Comparison of ENCODE assay signal across 8 cellular contexts in the genomic region with DNA sequence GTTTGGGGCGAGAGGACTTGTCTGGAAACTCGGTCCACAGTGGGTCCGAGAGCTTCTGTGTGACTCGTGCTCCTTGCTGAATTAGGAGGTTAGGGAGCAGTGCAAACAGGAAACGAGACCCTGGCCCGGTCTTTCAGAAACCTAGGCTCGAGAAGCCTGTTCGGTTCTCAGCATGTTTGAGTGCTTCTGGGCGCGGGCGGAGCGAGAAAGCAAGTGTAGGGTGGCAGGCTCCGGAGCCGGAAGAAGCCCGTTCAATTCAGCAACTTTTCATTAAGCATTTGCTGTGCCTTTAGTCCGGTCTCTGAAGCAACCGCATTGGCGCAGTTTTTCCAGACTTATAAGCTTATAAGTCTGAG. TPM values are rescaled to one million over a fixed set of nuclear protein-coding genes. Genes with fewer than 3 reads are reported as not detected.
DNase-seq lines count a peak whose midpoint lies in the region; ATAC-seq and TF ChIP-seq lines count a peak whose summit lies in the region.

No MANE protein-coding gene starts in this region.

- peak; percentile 24 to 49 (median 35) for DNase-seq in CD4-positive, alpha-beta T cell
- DNase-seq in H9, result no peak
- DNase-seq in OCI-LY7 (ENCODE audit: low spot score), result peak; percentile 67
- DNase-seq in activated naive CD4-positive, alpha-beta T cell treated with anti-CD3 and anti-CD28 coated beads, Interleukin-2, amount 10 ng/mL, durations not matched to agents 7 days and 5 days, result peak; percentile 66
- peak; percentile 46 for DNase-seq in left ventricle myocardium superior
- DNase-seq in smooth muscle cell (lab: John Stamatoyannopoulos, UW; ENCODE audit: unreplicated experiment), result no peak
- DNase-seq in cortex of kidney (lab: John Stamatoyannopoulos, UW), result no peak
- DNase-seq in middle frontal gyrus (ENCODE audit: extremely low spot score, low spot score), result no peak

- peaks cover 10% of the 10 kb centered on the region for H3K79me1 ChIP-seq in H9 (ENCODE audit: insufficient read depth, low read depth, low read length, poor library complexity, severe bottlenecking)

- peaks cover 23% of the 10 kb centered on the region for H3K36me3 Mint-ChIP-seq in CD4-positive, alpha-beta T cell (ENCODE audit: low read depth)
- peaks cover 6 to 12% (median 11%) of the 10 kb centered on the region in 3 experiments; a peak in 6 of 7 replicates for H3K36me3 Mint-ChIP-seq in H9 (ENCODE audit: insufficient read depth in 1 of 3, low read depth in 3 of 3)
- H3K36me3 Mint-ChIP-seq in activated naive CD4-positive, alpha-beta T cell treated with anti-CD3 and anti-CD28 coated beads, Interleukin-2, amount 10 ng/mL, durations not matched to agents 7 days and 5 days, result peaks cover 26% of the 10 kb centered on the region

- peak overlapping the region; percentile 81 for H3K27ac Mint-ChIP-seq in CD4-positive, alpha-beta T cell
- peak overlapping the region; percentile 74 to 96 (median 91); a peak in 5 of 7 replicates for H3K27ac Mint-ChIP-seq in H9
- peak overlapping the region; percentile 91 for H3K27ac Mint-ChIP-seq in activated naive CD4-positive, alpha-beta T cell treated with anti-CD3 and anti-CD28 coated beads, Interleukin-2, amount 10 ng/mL, durations not matched to agents 7 days and 5 days

- no peak overlapping the region for H4K5ac ChIP-seq in H9 (ENCODE audit: insufficient read length, low read depth, low read length)

- H4K91ac ChIP-seq in H9 (ENCODE audit: insufficient read length, low read depth, low read length), result no peak overlapping the region

- H2AFZ ChIP-seq in H9 (ENCODE audit: low read length), result no peak overlapping the region
- H2AFZ ChIP-seq in OCI-LY7 (ENCODE audit: low read length), result peak overlapping the region; percentile 46; the same call in 1 of the 2 replicates
- H2AFZ ChIP-seq in smooth muscle cell (ENCODE audit: low read depth), result peak overlapping the region; percentile 44

- no peaks in the 10 kb centered on the region for H3K27me3 ChIP-seq in CD4-positive, alpha-beta T cell (ENCODE audit: control insufficient read depth, insufficient read depth, low read length)
- no peaks in the 10 kb centered on the region for H3K27me3 ChIP-seq in H9 (ENCODE audit: insufficient read depth, low read length)
- no peaks in the 10 kb centered on the region for H3K27me3 ChIP-seq in smooth muscle cell (ENCODE audit: low read depth)

- CTCF ChIA-PET in CD4-positive, alpha-beta T cell (lab: Charles Lee), result interaction anchor here (0.8 to 3.4 kb wide), 11 partner anchors 10 to 138 kb away, joined by 3 to 20 read pairs (median 4); no protein-coding TSS in a partner anchor
- CTCF ChIA-PET in OCI-LY7 (lab: Charles Lee; ENCODE audit: unreplicated experiment), result interaction anchor here (0.6 to 1.0 kb wide), 3 partner anchors 111 to 574 kb away, joined by 3 to 4 read pairs (median 3); no protein-coding TSS in a partner anchor
- CTCF ChIA-PET in activated naive CD4-positive, alpha-beta T cell treated with anti-CD3 and anti-CD28 coated beads, Interleukin-2, amount 10 ng/mL, durations not matched to agents 7 days and 5 days (lab: Charles Lee), result interaction anchor here (0.8 to 3.1 kb wide), 12 partner anchors 9 to 538 kb away, joined by 3 to 18 read pairs (median 4); no protein-coding TSS in a partner anchor

- no peak overlapping the region for H2AK5ac ChIP-seq in H9 (ENCODE audit: insufficient read length, low read length)

- no peak overlapping the region for H2BK5ac ChIP-seq in H9 (ENCODE audit: insufficient read length, low read length)

- peak overlapping the region; percentile 92 for H3K27ac ChIP-seq in CD4-positive, alpha-beta T cell (ENCODE audit: low read depth, low read length)
- H3K27ac ChIP-seq in H9 (ENCODE audit: insufficient read length, low read depth, low read length) (no peak overlapping the region), OCI-LY7 (ENCODE audit: low read depth, low read length, poor library complexity, severe bottlenecking) (peak overlapping the region; percentile 73), smooth muscle cell (ENCODE audit: low read depth) (peak overlapping the region; percentile 93)

- H3K4me1 ChIP-seq in H9 (ENCODE audit: insufficient read depth, low read length) (peaks cover 6% of the 10 kb centered on the region; the same call in 1 of the 2 replicates), OCI-LY7 (ENCODE audit: insufficient read depth, low read length, poor library complexity, severe bottlenecking) (peaks cover 40% of the 10 kb centered on the region), smooth muscle cell (ENCODE audit: low read depth) (peaks cover 25% of the 10 kb centered on the region)

- no peaks in the 10 kb centered on the region for H3K9me2 ChIP-seq in OCI-LY7 (ENCODE audit: insufficient read depth, low read length)

- H3K9me3 ChIP-seq in CD4-positive, alpha-beta T cell (ENCODE audit: control insufficient read depth, low read length), result no peaks in the 10 kb centered on the region
- no peaks in the 10 kb centered on the region for H3K9me3 ChIP-seq in H9 (ENCODE audit: control insufficient read depth, low read depth, low read length)
- no peaks in the 10 kb centered on the region for H3K9me3 ChIP-seq in OCI-LY7 (ENCODE audit: low read length)
- no peaks in the 10 kb centered on the region for H3K9me3 ChIP-seq in smooth muscle cell (replicated peaks; ENCODE audit: low read depth)

- H3K18ac ChIP-seq in H9 (ENCODE audit: insufficient read length, low read depth, low read length), result peak overlapping the region; percentile 63

- peak; percentile 9 for ATAC-seq in CD4-positive, alpha-beta T cell (ENCODE audit: poor library complexity)
- ATAC-seq in left ventricle myocardium superior, result peak; percentile 10

- peaks cover 34% of the 10 kb centered on the region for H3K36me3 ChIP-seq in OCI-LY7 (ENCODE audit: insufficient read depth, low read length)
- no peaks in the 10 kb centered on the region for H3K36me3 ChIP-seq in smooth muscle cell (ENCODE audit: low read depth)

- no peak overlapping the region for H2BK120ac ChIP-seq in H9 (ENCODE audit: low read depth, low read length, poor library complexity, severe bottlenecking)

- no peak overlapping the region for H4K8ac ChIP-seq in H9 (replicated peaks; ENCODE audit: insufficient read length, low read depth, low read length)

- POLR2A ChIA-PET in CD4-positive, alpha-beta T cell (lab: Charles Lee), result interaction anchor here (0.9 to 3.0 kb wide), 20 partner anchors 8 to 1401 kb away, joined by 3 to 17 read pairs (median 4); a partner anchor contains a TSS
- POLR2A ChIA-PET in OCI-LY7 (lab: Charles Lee), result interaction anchor here (0.6 to 3.9 kb wide), 12 partner anchors 10 to 443 kb away, joined by 3 to 18 read pairs (median 4); a partner anchor contains a TSS

- no peak overlapping the region for H2BK20ac ChIP-seq in H9 (ENCODE audit: low read depth, low read length, poor library complexity, severe bottlenecking)

- H3K4me2 ChIP-seq in H9 (ENCODE audit: insufficient read depth, insufficient read length, low read length) (peak overlapping the region; percentile 95), OCI-LY7 (ENCODE audit: low read length) (peak overlapping the region; percentile 97), smooth muscle cell (peak overlapping the region; percentile 100)

- intact Hi-C loops in CD4-positive, alpha-beta T cell (cut with DNase I, micrococcal nuclease), result loop anchor here (2.0 to 5.0 kb wide), 5 partner anchors 66 to 381 kb away; a partner anchor contains a TSS
- intact Hi-C loops in OCI-LY7 (cut with micrococcal nuclease; ENCODE audit: unreplicated experiment), result loop anchor here (2.0 to 5.0 kb wide), 2 partner anchors 38 to 51 kb away; no protein-coding TSS in a partner anchor
- intact Hi-C loops in left ventricle myocardium superior (cut with micrococcal nuclease), result no loop called here

- H3K9me3 Mint-ChIP-seq in CD4-positive, alpha-beta T cell, result no peaks in the 10 kb centered on the region
- no peaks in the 10 kb centered on the region for H3K9me3 Mint-ChIP-seq in H9
- no peaks in the 10 kb centered on the region for H3K9me3 Mint-ChIP-seq in activated naive CD4-positive, alpha-beta T cell treated with anti-CD3 and anti-CD28 coated beads, Interleukin-2, amount 10 ng/mL, durations not matched to agents 7 days and 5 days

- peak overlapping the region; percentile 92 for H3K4me3 ChIP-seq in OCI-LY7 (ENCODE audit: low read depth, low read length, poor library complexity, severe bottlenecking)
- peak overlapping the region; percentile 98 for H3K4me3 ChIP-seq in smooth muscle cell

- no peak for TF ChIP-seq CTCF in CD4-positive, alpha-beta T cell (IDR thresholded peaks at IDR 0.05)
- no peak for TF ChIP-seq CTCF in H9 (conservative IDR thresholded peaks at IDR 0.05)
- no peak for TF ChIP-seq CTCF in OCI-LY7 (conservative IDR thresholded peaks at IDR 0.05; ENCODE audit: low read length)
- no peak for TF ChIP-seq CTCF in smooth muscle cell (IDR thresholded peaks at IDR 0.05; ENCODE audit: borderline replicate concordance, insufficient read depth, poor library complexity, severe bottlenecking)

- H3K23me2 ChIP-seq in H9 (ENCODE audit: insufficient read length, low read depth, low read length, poor library complexity, severe bottlenecking), result peaks cover 10% of the 10 kb centered on the region

- H3T11ph ChIP-seq in H9 (ENCODE audit: low read length), result no peak overlapping the region

- H3K56ac ChIP-seq in H9 (ENCODE audit: insufficient read length, low read depth, low read length), result no peak overlapping the region

- H3K9ac ChIP-seq in H9 (ENCODE audit: extremely low read depth, insufficient read length, low read length), result peak overlapping the region; percentile 91
- H3K9ac ChIP-seq in smooth muscle cell (ENCODE audit: low read depth), result peak overlapping the region; percentile 97

- H3K4me3 Mint-ChIP-seq in CD4-positive, alpha-beta T cell, result peak overlapping the region; percentile 93
- H3K4me3 Mint-ChIP-seq in H9, result peak overlapping the region; percentile 94 to 96
- peak overlapping the region; percentile 92 for H3K4me3 Mint-ChIP-seq in activated naive CD4-positive, alpha-beta T cell treated with anti-CD3 and anti-CD28 coated beads, Interleukin-2, amount 10 ng/mL, durations not matched to agents 7 days and 5 days

- H3K4ac ChIP-seq in H9 (ENCODE audit: low read depth, low read length), result no peak overlapping the region

- H3K27me3 Mint-ChIP-seq in CD4-positive, alpha-beta T cell, result no peaks in the 10 kb centered on the region
- peaks cover 10% of the 10 kb centered on the region for H3K27me3 Mint-ChIP-seq in H9 (ENCODE audit: low read depth)
- peaks cover 15% of the 10 kb centered on the region for H3K27me3 Mint-ChIP-seq in activated naive CD4-positive, alpha-beta T cell treated with anti-CD3 and anti-CD28 coated beads, Interleukin-2, amount 10 ng/mL, durations not matched to agents 7 days and 5 days

- H3F3A ChIP-seq in smooth muscle cell (ENCODE audit: low read depth), result peaks cover 4% of the 10 kb centered on the region

- H3K14ac ChIP-seq in H9 (ENCODE audit: insufficient read depth, low read length), result peak overlapping the region; percentile 74

- H2BK15ac ChIP-seq in H9 (ENCODE audit: low read depth, low read length), result no peak overlapping the region

- H4K20me1 ChIP-seq in H9 (ENCODE audit: control insufficient read depth, insufficient read depth, insufficient read length) (no peaks in the 10 kb centered on the region), OCI-LY7 (ENCODE audit: insufficient read depth, low read length) (peaks cover 32% of the 10 kb centered on the region), smooth muscle cell (ENCODE audit: low read depth) (peaks cover 55% of the 10 kb centered on the region)

- H3K4me1 Mint-ChIP-seq in CD4-positive, alpha-beta T cell (ENCODE audit: low read depth), result peaks cover 48% of the 10 kb centered on the region
- H3K4me1 Mint-ChIP-seq in H9, result peaks cover 23 to 26% of the 10 kb centered on the region in 2 experiments
- H3K4me1 Mint-ChIP-seq in activated naive CD4-positive, alpha-beta T cell treated with anti-CD3 and anti-CD28 coated beads, Interleukin-2, amount 10 ng/mL, durations not matched to agents 7 days and 5 days, result peaks cover 48% of the 10 kb centered on the region

- peaks cover 37% of the 10 kb centered on the region for H3K79me2 ChIP-seq in H9 (ENCODE audit: insufficient read depth, low read length)
- peaks cover 51% of the 10 kb centered on the region for H3K79me2 ChIP-seq in OCI-LY7 (ENCODE audit: insufficient read depth, low read depth, low read length)
- H3K79me2 ChIP-seq in smooth muscle cell (ENCODE audit: low read depth), result peaks cover 55% of the 10 kb centered on the region

- no TSS peak for BruUV-seq in OCI-LY7 (replicated peaks; lab: Mats Ljungman, UMichigan)

- no CpG with 5 or more reads among the region's 18 CpGs for WGBS in H9 (ENCODE audit: extremely low coverage, insufficient read length, low lambda C conversion rate)
- under 1% methylated on average over 18 of the region's 18 CpGs for WGBS in smooth muscle cell (ENCODE audit: low lambda C conversion rate)

- no peak overlapping the region for H2BK12ac ChIP-seq in H9 (ENCODE audit: insufficient read length, low read depth, low read length)

- no peak overlapping the region for H3K23ac ChIP-seq in H9 (ENCODE audit: insufficient read length, low read depth, low read length)

RNA-seq across cellular contexts. Expression of a gene that starts 0.5 kb away (rescaled TPM):
- total RNA-seq in CD4-positive, alpha-beta T cell, result 10 to 100 TPM; 32.0 to 32.8 TPM
- total RNA-seq in H9 (2021) (195 and 212 TPM in 2 replicates), OCI-LY7 (2022) (161 and 171 TPM in 2 replicates), left ventricle myocardium superior (60.7 TPM), smooth muscle cell (226 and 246 TPM in 2 replicates)
- total RNA-seq in OCI-LY7 (2014; rRNA removed; shearing (Covaris generic)), result 150 and 176 TPM in 2 replicates
- polyA plus RNA-seq in smooth muscle cell, result 206 and 239 TPM in 2 replicates

RNA-seq across cellular contexts. Expression of a gene that starts 22.1 kb away (rescaled TPM):
- under 1 TPM; 0.22 to 0.36 TPM for total RNA-seq in CD4-positive, alpha-beta T cell
- total RNA-seq in H9 (2021), result 0.11 TPM in 1 of 2 replicates, not detected in the other
- not detected in 2 replicates for total RNA-seq in OCI-LY7 (2014; rRNA removed; shearing (Covaris generic))
- total RNA-seq in OCI-LY7 (2022), result not detected in 2 replicates
- total RNA-seq in left ventricle myocardium superior, result 0.17 TPM
- 0.31 TPM in 1 of 2 replicates, not detected in the other for total RNA-seq in smooth muscle cell
- polyA plus RNA-seq in smooth muscle cell, result 0.14 and 1.3 TPM in 2 replicates

RNA-seq across cellular contexts. Expression of a gene that starts 54.7 kb away (rescaled TPM):
- 10 to 100 TPM; 13.6 to 13.7 TPM for total RNA-seq in CD4-positive, alpha-beta T cell
- total RNA-seq in H9 (2021) (9.7 and 10.0 TPM in 2 replicates), OCI-LY7 (2022) (not detected in 2 replicates), left ventricle myocardium superior (5.9 TPM), smooth muscle cell (30.7 and 35.8 TPM in 2 replicates)
- total RNA-seq in OCI-LY7 (2014; rRNA removed; shearing (Covaris generic)), result not detected in 2 replicates
- 91.1 and 121 TPM in 2 replicates for polyA plus RNA-seq in smooth muscle cell

Comparison
In these comparisons a context has a peak if more than half of its experiments do, and no peak if none do; other contexts are left out.
1. DNase-seq: peak in CD4-positive, alpha-beta T cell (10 of 10), OCI-LY7 (single experiment), activated naive CD4-positive, alpha-beta T cell treated with anti-CD3 and anti-CD28 coated beads, Interleukin-2, amount 10 ng/mL, durations not matched to agents 7 days and 5 days (single experiment) and left ventricle myocardium superior (single experiment); none in H9 (single experiment), smooth muscle cell (single experiment), cortex of kidney (single experiment) and middle frontal gyrus (single experiment).
2. Peak in every context shown above with its lines, with median percentiles within 50 percentile points of each other: H3K27ac Mint-ChIP-seq, H3K4me3 Mint-ChIP-seq and H3K4me2 ChIP-seq.